In genomic region chr1:1291611-1292441, GRCh38 we compare ENCODE assay signal across 1 cellular context.
TF ChIP-seq lines count a peak whose summit lies in the region.

No MANE protein-coding gene starts in this region.

TF ChIP-seq in GM12878, 131 proteins besides CTCF, POLR2A, EP300 and RAD21:
- no peak for TF ChIP-seq ZNF687 (IDR thresholded peaks at IDR 0.05)
- no peak for TF ChIP-seq CHD2 (IDR thresholded peaks at IDR 0.05; ENCODE audit: borderline replicate concordance, low read depth, low read length)
- TF ChIP-seq YY1 (IDR thresholded peaks at IDR 0.05; ENCODE audit: low read depth, low read length): 0 out of 2 replicates have a peak, but pooled peaks have one; percentile 21
- TF ChIP-seq ATF2 (IDR thresholded peaks at IDR 0.05; ENCODE audit: low read length): no peak
- no peak for TF ChIP-seq GATAD2B (conservative IDR thresholded peaks at IDR 0.05; ENCODE audit: low read depth)
- TF ChIP-seq NR2F1 (conservative IDR thresholded peaks at IDR 0.05): no peak
- no peak for TF ChIP-seq USF2 (IDR thresholded peaks at IDR 0.05; ENCODE audit: borderline replicate concordance, low read depth, low read length)
- TF ChIP-seq CUX1 (IDR thresholded peaks at IDR 0.05; ENCODE audit: insufficient replicate concordance, low read depth, low read length): no peak
- TF ChIP-seq SUZ12 (IDR thresholded peaks at IDR 0.05; ENCODE audit: unreplicated experiment): no peak
- peak; percentile 79 for TF ChIP-seq SMC3 (IDR thresholded peaks at IDR 0.05; ENCODE audit: borderline replicate concordance, low read length)
- no peak for TF ChIP-seq ZBTB4 (CRISPR knock-in tag; IDR thresholded peaks at IDR 0.05)
- TF ChIP-seq BHLHE40 (IDR thresholded peaks at IDR 0.05; ENCODE audit: borderline replicate concordance in 1 of 2, low read depth in 2 of 2, low read length in 1 of 2): peak in 1 of 2 experiments; percentile 38; a peak in 1 of 4 replicates
- no peak for TF ChIP-seq SMAD5 (IDR thresholded peaks at IDR 0.05; ENCODE audit: low read depth)
- TF ChIP-seq ASH2L (IDR thresholded peaks at IDR 0.05; ENCODE audit: borderline replicate concordance, low read depth): no peak
- TF ChIP-seq MLLT1 (IDR thresholded peaks at IDR 0.05): no peak
- no peak for TF ChIP-seq GABPA (IDR thresholded peaks at IDR 0.05; ENCODE audit: low read depth)
- TF ChIP-seq ZNF207 (IDR thresholded peaks at IDR 0.05; ENCODE audit: borderline replicate concordance): no peak
- TF ChIP-seq LARP7 (IDR thresholded peaks at IDR 0.05): 0 out of 2 replicates have a peak, but pooled peaks have one; percentile 43
- TF ChIP-seq SMARCA5 (IDR thresholded peaks at IDR 0.05): 0 out of 2 replicates have a peak, but pooled peaks have one; percentile 52
- no peak for TF ChIP-seq E4F1 (IDR thresholded peaks at IDR 0.05; ENCODE audit: borderline replicate concordance, partially characterized antibody)
- 0 out of 2 replicates have a peak, but pooled peaks have one; percentile 42 for TF ChIP-seq POLR2AphosphoS2 (IDR thresholded peaks at IDR 0.05; ENCODE audit: low read depth, low read length)
- 0 out of 2 replicates have a peak, but pooled peaks have one; percentile 55 for TF ChIP-seq TCF12 (IDR thresholded peaks at IDR 0.05; ENCODE audit: low read depth, low read length)
- no peak for TF ChIP-seq ZNF217 (IDR thresholded peaks at IDR 0.05)
- TF ChIP-seq PML (IDR thresholded peaks at IDR 0.05; ENCODE audit: low read length): no peak
- TF ChIP-seq NR2C1 (IDR thresholded peaks at IDR 0.05): no peak
- no peak for TF ChIP-seq ZSCAN29 (IDR thresholded peaks at IDR 0.05)
- no peak for TF ChIP-seq MYB (IDR thresholded peaks at IDR 0.05; ENCODE audit: borderline replicate concordance, low read depth, low read length)
- TF ChIP-seq TCF3 (IDR thresholded peaks at IDR 0.05; ENCODE audit: borderline replicate concordance, insufficient read depth, low read depth, low read length): 0 out of 2 replicates have a peak, but pooled peaks have one; percentile 49
